9 cellular contexts compared by ENCODE assay signal in genomic region chr15:67838789-67839332, GRCh38. TPM values are rescaled to one million over a fixed set of nuclear protein-coding genes. Genes with fewer than 3 reads are reported as not detected.
DNase-seq lines count a peak whose midpoint lies in the region; FAIRE-seq and TF ChIP-seq lines count a peak whose summit lies in the region.
"Had no signal": no experiment of that assay in that cellular context is flagged by ENCODE, and none has a peak within 500 bp of the region (broad histone marks: within the 10 kb centered on the region; RNA-seq: fewer than 3 reads in every experiment).

No MANE protein-coding gene starts in this region.

- TF ChIP-seq POLR2A in GM12892 (IDR thresholded peaks at IDR 0.05; ENCODE audit: low read depth, low read length), result no peak

- no peak for FAIRE-seq in GM19239 (lab: Jason Lieb, UNC)
- no peak for FAIRE-seq in GM12892 (lab: Jason Lieb, UNC)

- DNase-seq in activated CD4-positive, alpha-beta T cell treated with anti-CD3 and anti-CD28 coated beads for 48 hours, result peak; percentile 20
- DNase-seq in activated CD4-positive, alpha-beta T cell treated with anti-CD3 and anti-CD28 coated beads, Interleukin-2, amount 50 U/mL, for 48 hours, result no peak
- DNase-seq in OCI-M1 (lab: John Stamatoyannopoulos, UW) (peak; percentile 75), coronary artery (ENCODE audit: low spot score) (peak; percentile 85), lung microvascular endothelial cell (ENCODE audit: low read depth in 2 of 2) (peak; percentile 39 to 49), GM19239 (ENCODE audit: insufficient read length, low spot score) (no peak), GM12892 (ENCODE audit: insufficient read length) (no peak)

- TF ChIP-seq CTCF in coronary artery (IDR thresholded peaks at IDR 0.05), result no peak

- peak overlapping the region; percentile 9 to 65 for H3K27ac ChIP-seq in coronary artery
- H3K27ac ChIP-seq in temporal lobe (ENCODE audit: low read depth, low read length), result peak overlapping the region; percentile 7

- peak overlapping the region; percentile 86 for H3K4me3 ChIP-seq in coronary artery

RNA-seq across cellular contexts. Expression of gene RNU6-1, which starts 1.0 kb away (rescaled TPM):
- total RNA-seq in lung microvascular endothelial cell (not detected in 2 replicates), temporal lobe (not detected)
- polyA plus RNA-seq in GM12892 (2012; ENCODE audit: missing spikeins), result not detected
- total RNA-seq: dermis microvascular lymphatic vessel endothelial cell had no signal

RNA-seq across cellular contexts. Expression of gene SKOR1, which starts 13.6 kb away (rescaled TPM):
- total RNA-seq in lung microvascular endothelial cell, result under 0.01 TPM in 2 replicates
- total RNA-seq in temporal lobe, result 0.25 TPM
- not detected for polyA plus RNA-seq in GM12892 (2012; ENCODE audit: missing spikeins)

Comparison
In these comparisons a context has a peak if more than half of its experiments do, and no peak if none do; other contexts are left out.
1. DNase-seq: peak in activated CD4-positive, alpha-beta T cell treated with anti-CD3 and anti-CD28 coated beads for 48 hours (single experiment), OCI-M1 (single experiment), coronary artery (single experiment) and lung microvascular endothelial cell (2 of 2); none in activated CD4-positive, alpha-beta T cell treated with anti-CD3 and anti-CD28 coated beads, Interleukin-2, amount 50 U/mL, for 48 hours (0 of 2), GM19239 (single experiment) and GM12892 (single experiment).